ENCODE assay signal across 21 cellular contexts in genomic region chr4:39415678-39416283, GRCh38. TPM values are rescaled to one million over a fixed set of nuclear protein-coding genes. Genes with fewer than 3 reads are reported as not detected.
"Had no signal": no experiment of that assay in that cellular context is flagged by ENCODE, and none has a peak within 500 bp of the region (broad histone marks: within the 10 kb centered on the region; RNA-seq: fewer than 3 reads in every experiment).

No MANE protein-coding gene starts in this region.

- ATAC-seq: activated CD8-positive, alpha-beta T cell treated with anti-CD3 and anti-CD28 coated beads, Interleukin-2, amount 10 ng/mL, durations not matched to agents 7 days and 5 days; activated T-cell treated with anti-CD3 and anti-CD28 coated beads, Interleukin-2, amount 50 U/mL, for 72 hours; foreskin keratinocyte; left ventricle myocardium superior; natural killer cell treated with Interleukin-12 subunit alpha and Interleukin-12 subunit beta and Interleukin-15 and Interleukin-18, amount 100 ng/mL, for 72 hours; stimulated activated effector memory CD8-positive, alpha-beta T cell treated with anti-CD3 and anti-CD28 coated beads, Interleukin-12 subunit alpha, Interleukin-12 subunit beta, amount 100 ng/mL, for 72 hours had no signal

- H3K27ac ChIP-seq: brain microvascular endothelial cell, epithelial cell of prostate, foreskin keratinocyte, sigmoid colon, tibial artery had no signal

- FAIRE-seq: urothelium cell line had no signal

- H3K4me3 ChIP-seq: sigmoid colon, tibial artery had no signal

- H3K9me3 ChIP-seq: sigmoid colon, tibial artery had no signal

- H3K27me3 ChIP-seq: brain microvascular endothelial cell, foreskin keratinocyte, sigmoid colon, tibial artery had no signal

- H3K4me1 ChIP-seq: foreskin keratinocyte, sigmoid colon, tibial artery had no signal

- H3K36me3 ChIP-seq: brain microvascular endothelial cell, sigmoid colon, tibial artery had no signal

- DNase-seq: activated B cell treated with CpG ODN at 0.5 μM for 24 hours; activated CD4-positive, alpha-beta T cell treated with anti-CD3 and anti-CD28 coated beads, Interleukin-2, amount 10 ng/mL, durations not matched to agents 24 days and 14 days; activated CD8-positive, alpha-beta memory T cell treated with anti-CD3 and anti-CD28 coated beads, Interleukin-2, amount 50 U/mL, for 4 hours; activated CD8-positive, alpha-beta T cell treated with anti-CD3 and anti-CD28 coated beads, Interleukin-2, amount 10 ng/mL, durations not matched to agents 7 days and 5 days; activated gamma-delta T cell treated with Interleukin-2 at 50 U/mL for 16 hours; activated T-cell treated with anti-CD3 and anti-CD28 coated beads, Interleukin-2, amount 50 U/mL, for 72 hours; brain microvascular endothelial cell; effector memory CD4-positive, alpha-beta T cell; foreskin keratinocyte; left ventricle myocardium superior; mesendoderm; sigmoid colon; stimulated activated CD4-positive, alpha-beta T cell treated with anti-CD3 and anti-CD28 coated beads, Interleukin-12 subunit alpha, Interleukin-12 subunit beta, amount 100 ng/mL, for 4 hours; stimulated activated CD4-positive, alpha-beta T cell treated with anti-CD3 and anti-CD28 coated beads, Interleukin-2, amount 100 ng/mL, for 24 hours; T-helper 2 cell; tibial artery had no signal

RNA-seq across cellular contexts. Expression of gene KLB, which starts 9.1 kb away (rescaled TPM):
- total RNA-seq: activated CD4-positive, alpha-beta T cell treated with anti-CD3 and anti-CD28 coated beads, Interleukin-2, amount 10 ng/mL, durations not matched to agents 24 days and 14 days; activated CD8-positive, alpha-beta T cell treated with anti-CD3 and anti-CD28 coated beads, Interleukin-2, amount 10 ng/mL, durations not matched to agents 7 days and 5 days; activated T-cell treated with anti-CD3 and anti-CD28 coated beads, Interleukin-2, amount 50 U/mL, for 72 hours; foreskin keratinocyte; pulmonary artery endothelial cell had no signal
